ENCODE assay signal across 1 cellular context in genomic region chr2:159797468-159798375, GRCh38.
A peak's percentile ranks its signal among the peaks of the same experiment; 100 is the strongest.
TF ChIP-seq lines count a peak whose summit lies in the region.

Gene CD302, minus strand, starts transcription at chr2:159798208. Its CDS starts 10 bp downstream, at chr2:159798198.

TF ChIP-seq in HepG2, 621 proteins besides CTCF, POLR2A, EP300 and RAD21 (continued from another document and continues in another):
- TF ChIP-seq CENPT (CRISPR knock-in tag; IDR thresholded peaks at IDR 0.05; ENCODE audit: low read depth) (peak; percentile 97), ZNF350 (CRISPR knock-in tag; IDR thresholded peaks at IDR 0.05; ENCODE audit: borderline replicate concordance, low read depth) (peak; percentile 79), IRX3 (CRISPR knock-in tag; IDR thresholded peaks at IDR 0.05; ENCODE audit: borderline replicate concordance, low read depth) (peak; percentile 66; the same call in 1 of the 2 replicates), SP5 (CRISPR knock-in tag; IDR thresholded peaks at IDR 0.05; ENCODE audit: borderline replicate concordance, low read depth) (no peak), POLR2G (IDR thresholded peaks at IDR 0.05; ENCODE audit: low read depth, low read length) (peak; percentile 73), JDP2 (CRISPR knock-in tag; IDR thresholded peaks at IDR 0.05; ENCODE audit: borderline replicate concordance) (no peak), IKZF4 (CRISPR knock-in tag; IDR thresholded peaks at IDR 0.05; ENCODE audit: borderline replicate concordance, low read depth, not compliant biosample characterization) (peak; percentile 94), FOXJ3 (CRISPR knock-in tag; IDR thresholded peaks at IDR 0.05; ENCODE audit: borderline replicate concordance) (peak; percentile 58; the same call in 1 of the 2 replicates), CENPBD1 (CRISPR knock-in tag; IDR thresholded peaks at IDR 0.05; ENCODE audit: borderline replicate concordance, low read depth) (0 out of 2 replicates have a peak, but pooled peaks have one; percentile 21), GZF1 (CRISPR knock-in tag; IDR thresholded peaks at IDR 0.05) (peak; percentile 76; the same call in 1 of the 2 replicates), ELF4 (CRISPR knock-in tag; IDR thresholded peaks at IDR 0.05; ENCODE audit: borderline replicate concordance) (no peak), ZNF12 (CRISPR knock-in tag; IDR thresholded peaks at IDR 0.05) (no peak; the same call in 1 of the 2 replicates), SNAI1 (CRISPR knock-in tag; IDR thresholded peaks at IDR 0.05; ENCODE audit: borderline replicate concordance) (peak; percentile 82), PAF1 (CRISPR knock-in tag; IDR thresholded peaks at IDR 0.05) (no peak), XBP1 (CRISPR knock-in tag; IDR thresholded peaks at IDR 0.05) (no peak), ATF4 (CRISPR knock-in tag; IDR thresholded peaks at IDR 0.05) (peak in 1 of 2 experiments; percentile 67; a peak in 2 of 4 replicates), RFX1 (IDR thresholded peaks at IDR 0.05) (no peak), ZUFSP (CRISPR knock-in tag; IDR thresholded peaks at IDR 0.05; ENCODE audit: borderline replicate concordance) (no peak), ZNF230 (CRISPR knock-in tag; IDR thresholded peaks at IDR 0.05) (no peak; the same call in 1 of the 2 replicates), ZNF703 (CRISPR knock-in tag; IDR thresholded peaks at IDR 0.05; ENCODE audit: borderline replicate concordance) (0 out of 2 replicates have a peak, but pooled peaks have one; percentile 26), ZNF414 (CRISPR knock-in tag; IDR thresholded peaks at IDR 0.05) (peak; percentile 73; the same call in 1 of the 2 replicates), NFIB (CRISPR knock-in tag; IDR thresholded peaks at IDR 0.05; ENCODE audit: borderline replicate concordance) (no peak), U2AF2 (IDR thresholded peaks at IDR 0.05; ENCODE audit: low read depth, low read length) (0 out of 2 replicates have a peak, but pooled peaks have one; percentile 67), ZNF354B (CRISPR knock-in tag; IDR thresholded peaks at IDR 0.05) (no peak), AGO2 (optimal IDR thresholded peaks at IDR 0.05; ENCODE audit: low read depth, low read length) (peak; percentile 81), ZNF224 (CRISPR knock-in tag; IDR thresholded peaks at IDR 0.05) (no peak), NKX3-1 (CRISPR knock-in tag; IDR thresholded peaks at IDR 0.05) (peak; percentile 90), PTBP1 (IDR thresholded peaks at IDR 0.05; ENCODE audit: low read depth, low read length, poor library complexity, severe bottlenecking) (no peak), HMGXB3 (CRISPR knock-in tag; IDR thresholded peaks at IDR 0.05; ENCODE audit: borderline replicate concordance) (peak; percentile 73; the same call in 1 of the 2 replicates), NR2F1 (CRISPR knock-in tag; IDR thresholded peaks at IDR 0.05) (no peak), BRD4 (CRISPR knock-in tag; IDR thresholded peaks at IDR 0.05) (peak; percentile 72; the same call in 1 of the 2 replicates), SYNCRIP (IDR thresholded peaks at IDR 0.05; ENCODE audit: insufficient read depth, low read depth, low read length) (no peak), SIN3B (IDR thresholded peaks at IDR 0.05; ENCODE audit: low read length) (no peak), ZNF512 (CRISPR knock-in tag; IDR thresholded peaks at IDR 0.05) (0 out of 2 replicates have a peak, but pooled peaks have one; percentile 24), ERF (CRISPR knock-in tag; IDR thresholded peaks at IDR 0.05) (peak; percentile 57), IRF1 (CRISPR knock-in tag; IDR thresholded peaks at IDR 0.05; ENCODE audit: low read depth) (peak; percentile 21), ZNF205 (CRISPR knock-in tag; IDR thresholded peaks at IDR 0.05) (no peak; the same call in 1 of the 2 replicates), HHEX (CRISPR knock-in tag; IDR thresholded peaks at IDR 0.05) (no peak), PPARG (CRISPR knock-in tag; conservative IDR thresholded peaks at IDR 0.05) (peak; percentile 40), FOXO4 (CRISPR knock-in tag; conservative IDR thresholded peaks at IDR 0.05) (peak; percentile 98; the same call in 1 of the 2 replicates), SP4 (CRISPR knock-in tag; IDR thresholded peaks at IDR 0.05) (peak; percentile 69; the same call in 1 of the 2 replicates), NFE2L1 (CRISPR knock-in tag; IDR thresholded peaks at IDR 0.05; ENCODE audit: borderline replicate concordance) (peak; percentile 80; the same call in 1 of the 2 replicates), ZNF296 (CRISPR knock-in tag; conservative IDR thresholded peaks at IDR 0.05) (no peak; the same call in 1 of the 2 replicates), ASH2L (IDR thresholded peaks at IDR 0.05; ENCODE audit: insufficient read length, low read depth, low read length) (peak; percentile 84), ZNF34 (CRISPR knock-in tag; IDR thresholded peaks at IDR 0.05; ENCODE audit: borderline replicate concordance) (no peak; the same call in 1 of the 2 replicates), ZNF337 (CRISPR knock-in tag; IDR thresholded peaks at IDR 0.05; ENCODE audit: borderline replicate concordance, low read depth) (peak; percentile 82; the same call in 1 of the 2 replicates)
- TF ChIP-seq, protein P1, sequence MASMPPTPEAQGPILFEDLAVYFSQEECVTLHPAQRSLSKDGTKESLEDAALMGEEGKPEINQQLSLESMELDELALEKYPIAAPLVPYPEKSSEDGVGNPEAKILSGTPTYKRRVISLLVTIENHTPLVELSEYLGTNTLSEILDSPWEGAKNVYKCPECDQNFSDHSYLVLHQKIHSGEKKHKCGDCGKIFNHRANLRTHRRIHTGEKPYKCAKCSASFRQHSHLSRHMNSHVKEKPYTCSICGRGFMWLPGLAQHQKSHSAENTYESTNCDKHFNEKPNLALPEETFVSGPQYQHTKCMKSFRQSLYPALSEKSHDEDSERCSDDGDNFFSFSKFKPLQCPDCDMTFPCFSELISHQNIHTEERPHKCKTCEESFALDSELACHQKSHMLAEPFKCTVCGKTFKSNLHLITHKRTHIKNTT (CRISPR knock-in tag; IDR thresholded peaks at IDR 0.05) = no peak
- TF ChIP-seq, protein P2, sequence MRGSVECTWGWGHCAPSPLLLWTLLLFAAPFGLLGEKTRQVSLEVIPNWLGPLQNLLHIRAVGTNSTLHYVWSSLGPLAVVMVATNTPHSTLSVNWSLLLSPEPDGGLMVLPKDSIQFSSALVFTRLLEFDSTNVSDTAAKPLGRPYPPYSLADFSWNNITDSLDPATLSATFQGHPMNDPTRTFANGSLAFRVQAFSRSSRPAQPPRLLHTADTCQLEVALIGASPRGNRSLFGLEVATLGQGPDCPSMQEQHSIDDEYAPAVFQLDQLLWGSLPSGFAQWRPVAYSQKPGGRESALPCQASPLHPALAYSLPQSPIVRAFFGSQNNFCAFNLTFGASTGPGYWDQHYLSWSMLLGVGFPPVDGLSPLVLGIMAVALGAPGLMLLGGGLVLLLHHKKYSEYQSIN (CRISPR knock-in tag; IDR thresholded peaks at IDR 0.05; ENCODE audit: borderline replicate concordance) = no peak
- TF ChIP-seq, protein P3, sequence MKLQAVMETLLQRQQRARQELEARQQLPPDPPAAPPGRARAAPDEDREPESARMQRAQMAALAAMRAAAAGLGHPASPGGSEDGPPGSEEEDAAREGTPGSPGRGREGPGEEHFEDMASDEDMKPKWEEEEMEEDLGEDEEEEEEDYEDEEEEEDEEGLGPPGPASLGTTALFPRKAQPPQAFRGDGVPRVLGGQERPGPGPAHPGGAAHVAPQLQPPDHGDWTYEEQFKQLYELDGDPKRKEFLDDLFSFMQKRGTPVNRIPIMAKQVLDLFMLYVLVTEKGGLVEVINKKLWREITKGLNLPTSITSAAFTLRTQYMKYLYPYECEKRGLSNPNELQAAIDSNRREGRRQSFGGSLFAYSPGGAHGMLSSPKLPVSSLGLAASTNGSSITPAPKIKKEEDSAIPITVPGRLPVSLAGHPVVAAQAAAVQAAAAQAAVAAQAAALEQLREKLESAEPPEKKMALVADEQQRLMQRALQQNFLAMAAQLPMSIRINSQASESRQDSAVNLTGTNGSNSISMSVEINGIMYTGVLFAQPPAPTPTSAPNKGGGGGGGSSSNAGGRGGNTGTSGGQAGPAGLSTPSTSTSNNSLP (IDR thresholded peaks at IDR 0.05; ENCODE audit: low read depth, low read length) = 0 out of 2 replicates have a peak, but pooled peaks have one; percentile 3
